In genomic region chr11:57917632-57918031, GRCh38 we compare ENCODE assay signal across 8 cellular contexts.
"Had no signal": no experiment of that assay in that cellular context is flagged by ENCODE, and none has a peak within 500 bp of the region (broad histone marks: within the 10 kb centered on the region; RNA-seq: fewer than 3 reads in every experiment).

No MANE protein-coding gene starts in this region.

- H3K4me3 ChIP-seq: GM23338, HAP-1, K562 had no signal

- DNase-seq: H7, HFFc6, IMR-90, KG1 had no signal

- H2AFZ ChIP-seq: GM23338 had no signal

- H3K4me2 ChIP-seq: GM23338 had no signal

- H3K27ac ChIP-seq: HL-60 had no signal

- H3K9me3 ChIP-seq: HAP-1 had no signal

- H3K36me3 ChIP-seq: HAP-1 had no signal

- H3K4me1 ChIP-seq: HAP-1 had no signal
